20 cellular contexts compared by ENCODE assay signal in the genomic region with DNA sequence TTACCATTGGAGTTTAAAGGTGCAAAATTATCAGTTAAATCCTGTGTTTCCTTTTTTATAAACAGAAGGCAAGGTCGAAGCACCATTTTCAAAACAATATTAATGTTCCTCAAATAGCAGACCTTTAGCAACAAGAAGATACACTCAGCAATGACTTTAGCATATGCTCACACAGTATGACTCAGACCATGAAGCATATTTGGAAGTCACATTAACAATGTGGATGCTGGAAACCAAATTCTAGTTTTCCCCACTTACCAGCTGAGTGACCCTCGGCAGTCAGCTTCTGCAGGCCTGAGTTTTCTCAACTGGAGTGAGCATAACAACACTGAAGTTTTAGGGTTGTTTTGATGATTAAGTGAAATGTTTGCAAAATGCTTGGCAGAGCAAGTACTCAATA.
DNase-seq lines count a peak whose midpoint lies in the region; ATAC-seq, FAIRE-seq and TF ChIP-seq lines count a peak whose summit lies in the region.
"Had no signal": no experiment of that assay in that cellular context is flagged by ENCODE, and none has a peak within 500 bp of the region (broad histone marks: within the 10 kb centered on the region; RNA-seq: fewer than 3 reads in every experiment).

No MANE protein-coding gene starts in this region.

- no peaks in the 10 kb centered on the region for H3K9me1 ChIP-seq in IMR-90 (ENCODE audit: insufficient read depth, low read length)

- CTCF ChIA-PET in IMR-90 (lab: Yijun Ruan, JAX): no interaction called here

- POLR2A ChIA-PET in IMR-90 (lab: Charles Lee; ENCODE audit: unreplicated experiment): no interaction called here

- no TSS peak for BruUV-seq in IMR-90 (replicated peaks; lab: Mats Ljungman, UMichigan)

- dilution Hi-C loops in IMR-90 (cut with HindIII; ENCODE audit: low sequenced_read_pairs, unreplicated experiment): no loop called here

- ATAC-seq in IMR-90 (ENCODE audit: low read depth) (0 out of 2 replicates have a peak, but pooled peaks have one; percentile 32), psoas muscle (peak; percentile 60 to 85 (median 80)), GM19452 (IDR thresholded peaks at IDR 0.05; ENCODE audit: unreplicated experiment) (no peak)
- ATAC-seq: activated T-helper 17 cell treated with anti-CD3 and anti-CD28 coated beads, Interleukin-2, amount 50 U/mL, for 72 hours; left colon; stimulated activated effector memory CD8-positive, alpha-beta T cell treated with anti-CD3 and anti-CD28 coated beads, Interleukin-12 subunit alpha, Interleukin-12 subunit beta, amount 100 ng/mL, for 72 hours had no signal

- H2AK9ac ChIP-seq in IMR-90 (replicated peaks; ENCODE audit: low read depth, low read length, poor library complexity): no peak overlapping the region

- no peak overlapping the region for H4K8ac ChIP-seq in IMR-90 (ENCODE audit: low read depth in 2 of 2, low read length in 2 of 2)

- H2AK5ac ChIP-seq in IMR-90 (ENCODE audit: low read depth, low read length): no peak overlapping the region

- FAIRE-seq in D721Med (lab: Jason Lieb, UNC): no peak

- in situ Hi-C loops in IMR-90 (cut with MboI; ENCODE audit: low sequenced_read_pairs): no loop called here

- no peak for TF ChIP-seq RAD21 in IMR-90 (IDR thresholded peaks at IDR 0.05; ENCODE audit: low read length)

- DNase-seq in ELR (ENCODE audit: low read depth) (peak; percentile 51), IMR-90 (peak; percentile 4), epithelial cell of esophagus (ENCODE audit: low read depth) (peak; percentile 9), psoas muscle (no peak), D721Med (ENCODE audit: insufficient read length, low spot score) (no peak), NCI-H345 (lab: John Stamatoyannopoulos, UW) (no peak), T-helper 2 cell (no peak)
- DNase-seq: DMS153, left colon, ovary, spleen, tibial artery, WERI-Rb-1 had no signal

- no peak overlapping the region for H2BK5ac ChIP-seq in IMR-90 (ENCODE audit: low read depth, low read length, poor library complexity, severe bottlenecking)

- H3K4me3 ChIP-seq in IMR-90 (ENCODE audit: insufficient read depth, low read depth, low read length) (no peak overlapping the region), epithelial cell of esophagus (ENCODE audit: low read length) (no peak overlapping the region), psoas muscle (peak overlapping the region; percentile 29)
- H3K4me3 ChIP-seq: BLaER1, coronary artery, ovary, spleen, tibial artery had no signal

- no peak overlapping the region for H3K4ac ChIP-seq in IMR-90 (ENCODE audit: low read depth, low read length)

- H3K14ac ChIP-seq in IMR-90 (replicated peaks; ENCODE audit: low read depth, low read length): no peak overlapping the region

- no peaks in the 10 kb centered on the region for H4K20me1 ChIP-seq in IMR-90 (ENCODE audit: insufficient read depth, low read length)
- H4K20me1 ChIP-seq: BLaER1 had no signal

- H2BK15ac ChIP-seq in IMR-90 (ENCODE audit: low read depth, low read length): no peak overlapping the region

- H3K56ac ChIP-seq in IMR-90 (ENCODE audit: extremely low read depth, insufficient read depth, low read length): no peak overlapping the region

- TF ChIP-seq POLR2A in IMR-90 (IDR thresholded peaks at IDR 0.05; ENCODE audit: low read depth, low read length): no peak

- H3K4me1 ChIP-seq in IMR-90 (ENCODE audit: control insufficient read depth, insufficient read depth, low read length) (no peaks in the 10 kb centered on the region), psoas muscle (peaks cover 55% of the 10 kb centered on the region)
- H3K4me1 ChIP-seq: BLaER1 had no signal

- H2BK20ac ChIP-seq in IMR-90 (ENCODE audit: low read depth, low read length): no peak overlapping the region

- H2AFZ ChIP-seq in IMR-90 (replicated peaks; ENCODE audit: low read length, poor library complexity): no peak overlapping the region

- intact Hi-C loops in IMR-90 (cut with micrococcal nuclease) (no loop called here), psoas muscle (cut with DNase I) (loop anchor here in 1 of 2 donors (5.0 kb wide), 1 partner anchor 73 kb away; no protein-coding TSS in a partner anchor)

- no peaks in the 10 kb centered on the region for H3K79me1 ChIP-seq in IMR-90 (ENCODE audit: low read depth in 1 of 2, low read length in 2 of 2)

- H3K27ac ChIP-seq in IMR-90 (ENCODE audit: insufficient read depth, low read length) (no peak overlapping the region), psoas muscle (peak overlapping the region; percentile 76)
- H3K27ac ChIP-seq: BLaER1, coronary artery, epithelial cell of prostate, KMS-11, ovary, spleen, tibial artery, WERI-Rb-1 had no signal

- H4K91ac ChIP-seq in IMR-90 (ENCODE audit: insufficient read depth, low read depth, low read length): no peak overlapping the region

- no peak overlapping the region for H2BK120ac ChIP-seq in IMR-90 (ENCODE audit: low read depth, low read length)

- H3K9me3 ChIP-seq in IMR-90 (ENCODE audit: control insufficient read depth, insufficient read depth, low read length) (no peaks in the 10 kb centered on the region), psoas muscle (no peaks in the 10 kb centered on the region)
- H3K9me3 ChIP-seq: BLaER1, ovary, tibial artery had no signal

- TF ChIP-seq CTCF in IMR-90 (conservative IDR thresholded peaks at IDR 0.05; ENCODE audit: low read depth, low read length) (no peak), epithelial cell of esophagus (IDR thresholded peaks at IDR 0.05; ENCODE audit: insufficient read depth, low read depth, low read length, missing control alignments) (no peak), psoas muscle (IDR thresholded peaks at IDR 0.05) (no peak), D721Med (IDR thresholded peaks at IDR 0.05; ENCODE audit: insufficient read depth, missing control alignments) (no peak)

- no peak overlapping the region for H3K9ac ChIP-seq in IMR-90 (ENCODE audit: low read depth, low read length)
- H3K9ac ChIP-seq: BLaER1, KMS-11 had no signal

- WGBS in IMR-90 (ENCODE audit: extremely low coverage in 2 of 2, insufficient read length in 1 of 2), 2 experiments: no CpG with 5 or more reads among the region's 2 CpGs
- WGBS in psoas muscle, 3 donors: 26 to 46% (median 39%) methylated on average over 2 of the region's 2 CpGs

- H3K4me2 ChIP-seq in IMR-90 (ENCODE audit: low read depth, low read length): no peak overlapping the region
- H3K4me2 ChIP-seq: BLaER1, KMS-11 had no signal

- H3K36me3 ChIP-seq in IMR-90 (ENCODE audit: control insufficient read depth, insufficient read depth, low read length) (no peaks in the 10 kb centered on the region), psoas muscle (ENCODE audit: insufficient read depth in 1 of 2, low read depth in 1 of 2) (no peaks in the 10 kb centered on the region)
- H3K36me3 ChIP-seq: BLaER1, ovary, spleen, tibial artery, WERI-Rb-1 had no signal

- H3K23ac ChIP-seq in IMR-90 (ENCODE audit: low read depth, low read length): no peak overlapping the region

- H3K18ac ChIP-seq in IMR-90 (ENCODE audit: low read depth, low read length): no peak overlapping the region

- H3K27me3 ChIP-seq in IMR-90 (ENCODE audit: control insufficient read depth, insufficient read depth, low read length): no peaks in the 10 kb centered on the region
- H3K27me3 ChIP-seq in psoas muscle (ENCODE audit: insufficient read depth in 3 of 3, low read length in 2 of 3): no peaks in the 10 kb centered on the region
- H3K27me3 ChIP-seq: BLaER1, ovary, spleen, tibial artery had no signal

- H4K5ac ChIP-seq in IMR-90 (ENCODE audit: low read depth, low read length): no peak overlapping the region

TF ChIP-seq in IMR-90, 13 proteins besides CTCF, POLR2A, EP300 and RAD21:
- TF ChIP-seq, protein P1, sequence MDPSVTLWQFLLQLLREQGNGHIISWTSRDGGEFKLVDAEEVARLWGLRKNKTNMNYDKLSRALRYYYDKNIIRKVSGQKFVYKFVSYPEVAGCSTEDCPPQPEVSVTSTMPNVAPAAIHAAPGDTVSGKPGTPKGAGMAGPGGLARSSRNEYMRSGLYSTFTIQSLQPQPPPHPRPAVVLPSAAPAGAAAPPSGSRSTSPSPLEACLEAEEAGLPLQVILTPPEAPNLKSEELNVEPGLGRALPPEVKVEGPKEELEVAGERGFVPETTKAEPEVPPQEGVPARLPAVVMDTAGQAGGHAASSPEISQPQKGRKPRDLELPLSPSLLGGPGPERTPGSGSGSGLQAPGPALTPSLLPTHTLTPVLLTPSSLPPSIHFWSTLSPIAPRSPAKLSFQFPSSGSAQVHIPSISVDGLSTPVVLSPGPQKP (IDR thresholded peaks at IDR 0.05; ENCODE audit: borderline replicate concordance, low read depth, low read length): no peak
- TF ChIP-seq, protein P2, sequence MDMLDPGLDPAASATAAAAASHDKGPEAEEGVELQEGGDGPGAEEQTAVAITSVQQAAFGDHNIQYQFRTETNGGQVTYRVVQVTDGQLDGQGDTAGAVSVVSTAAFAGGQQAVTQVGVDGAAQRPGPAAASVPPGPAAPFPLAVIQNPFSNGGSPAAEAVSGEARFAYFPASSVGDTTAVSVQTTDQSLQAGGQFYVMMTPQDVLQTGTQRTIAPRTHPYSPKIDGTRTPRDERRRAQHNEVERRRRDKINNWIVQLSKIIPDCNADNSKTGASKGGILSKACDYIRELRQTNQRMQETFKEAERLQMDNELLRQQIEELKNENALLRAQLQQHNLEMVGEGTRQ (IDR thresholded peaks at IDR 0.05; ENCODE audit: low read depth, low read length): no peak
- TF ChIP-seq CEBPB (IDR thresholded peaks at IDR 0.05; ENCODE audit: low read depth, low read length): no peak
- TF ChIP-seq MAZ (IDR thresholded peaks at IDR 0.05; ENCODE audit: borderline replicate concordance, low read depth, low read length): no peak

Comparison
In these comparisons a context has a peak if more than half of its experiments do, and no peak if none do; other contexts are left out.
1. DNase-seq: peak in ELR (single experiment), IMR-90 (single experiment) and epithelial cell of esophagus (single experiment); none in psoas muscle (0 of 2), D721Med (single experiment), NCI-H345 (single experiment) and T-helper 2 cell (0 of 5).